ENCODE assay signal across 9 cellular contexts in genomic region chr2:2646312-2647051, GRCh38.
DNase-seq lines count a peak whose midpoint lies in the region; ATAC-seq and TF ChIP-seq lines count a peak whose summit lies in the region.
"Had no signal": no experiment of that assay in that cellular context is flagged by ENCODE, and none has a peak within 500 bp of the region (broad histone marks: within the 10 kb centered on the region; RNA-seq: fewer than 3 reads in every experiment).

No MANE protein-coding gene starts in this region.

- CTCF ChIA-PET in OCI-LY7 (lab: Charles Lee; ENCODE audit: unreplicated experiment): no interaction called here

- H3K27me3 ChIP-seq in Karpas-422 (ENCODE audit: low read length): no peaks in the 10 kb centered on the region

- no peaks in the 10 kb centered on the region for H3K36me3 Mint-ChIP-seq in osteocyte (ENCODE audit: unreplicated experiment)

- no peaks in the 10 kb centered on the region for H3K9me2 ChIP-seq in Karpas-422 (replicated peaks; ENCODE audit: insufficient read depth, low read length)
- no peaks in the 10 kb centered on the region for H3K9me2 ChIP-seq in OCI-LY7 (ENCODE audit: insufficient read depth, low read length)

- H3K27ac ChIP-seq in Karpas-422 (ENCODE audit: low read length) (no peak overlapping the region), OCI-LY7 (ENCODE audit: low read depth, low read length, poor library complexity, severe bottlenecking) (no peak overlapping the region)

- H3K79me2 ChIP-seq in Karpas-422 (ENCODE audit: low read length) (no peaks in the 10 kb centered on the region), OCI-LY7 (ENCODE audit: insufficient read depth, low read depth, low read length) (no peaks in the 10 kb centered on the region)

- no peaks in the 10 kb centered on the region for H4K20me1 ChIP-seq in Karpas-422 (ENCODE audit: insufficient read depth, low read depth, low read length)
- H4K20me1 ChIP-seq in OCI-LY7 (ENCODE audit: insufficient read depth, low read length): no peaks in the 10 kb centered on the region

- H3K9ac ChIP-seq in Karpas-422 (ENCODE audit: low read length): no peak overlapping the region

- POLR2A ChIA-PET in OCI-LY7 (lab: Charles Lee): no interaction called here

- H3K4me3 Mint-ChIP-seq in osteocyte (ENCODE audit: unreplicated experiment): no peak overlapping the region

- H3K4me2 ChIP-seq in Karpas-422 (ENCODE audit: low read depth, low read length, poor library complexity, severe bottlenecking) (no peak overlapping the region), OCI-LY7 (ENCODE audit: low read length) (no peak overlapping the region)

- ATAC-seq in GM18520 (IDR thresholded peaks at IDR 0.05; ENCODE audit: unreplicated experiment): peak; percentile 64
- peak; percentile 77 for ATAC-seq in HG03469 (IDR thresholded peaks at IDR 0.05; ENCODE audit: unreplicated experiment)

- H3K4me1 ChIP-seq in Karpas-422 (ENCODE audit: low read length): no peaks in the 10 kb centered on the region
- no peaks in the 10 kb centered on the region for H3K4me1 ChIP-seq in OCI-LY7 (ENCODE audit: insufficient read depth, low read length, poor library complexity, severe bottlenecking)

- H3K36me3 ChIP-seq in Karpas-422 (ENCODE audit: insufficient read depth, low read length) (no peaks in the 10 kb centered on the region), OCI-LY7 (ENCODE audit: insufficient read depth, low read length) (no peaks in the 10 kb centered on the region)

- no peaks in the 10 kb centered on the region for H3K4me1 Mint-ChIP-seq in osteocyte (ENCODE audit: unreplicated experiment)

- H3K4me3 ChIP-seq in Karpas-422 (ENCODE audit: low read length) (no peak overlapping the region), OCI-LY7 (ENCODE audit: low read depth, low read length, poor library complexity, severe bottlenecking) (no peak overlapping the region)

- BruUV-seq in OCI-LY7 (replicated peaks; lab: Mats Ljungman, UMichigan): no TSS peak

- peak; percentile 36 for DNase-seq in activated T-cell treated with anti-CD3 and anti-CD28 coated beads, Interleukin-2, amount 50 U/mL, for 1 hour
- DNase-seq in osteocyte (ENCODE audit: extremely low spot score, unreplicated experiment) (peak; percentile 23), GM10266 (ENCODE audit: extremely low spot score) (no peak), NCI-H345 (lab: John Stamatoyannopoulos, UW) (no peak), Karpas-422 (no peak), OCI-LY7 (ENCODE audit: low spot score) (no peak)
- DNase-seq: activated CD4-positive, CD25-positive, alpha-beta regulatory T cell had no signal

- no peak overlapping the region for H3K27ac Mint-ChIP-seq in osteocyte (ENCODE audit: unreplicated experiment)

- H3K27me3 Mint-ChIP-seq in osteocyte (ENCODE audit: unreplicated experiment): no peaks in the 10 kb centered on the region

- H3K9me3 ChIP-seq in Karpas-422 (ENCODE audit: low read length): no peaks in the 10 kb centered on the region
- no peaks in the 10 kb centered on the region for H3K9me3 ChIP-seq in OCI-LY7 (ENCODE audit: low read length)

- peaks cover 15% of the 10 kb centered on the region for H3K9me3 Mint-ChIP-seq in osteocyte (ENCODE audit: unreplicated experiment)

- H2AFZ ChIP-seq in Karpas-422 (ENCODE audit: low read length) (no peak overlapping the region), OCI-LY7 (ENCODE audit: low read length) (no peak overlapping the region)

- intact Hi-C loops in OCI-LY7 (cut with micrococcal nuclease; ENCODE audit: unreplicated experiment): no loop called here

- TF ChIP-seq CTCF in osteocyte (IDR thresholded peaks at IDR 0.05) (no peak), GM10266 (IDR thresholded peaks at IDR 0.05; ENCODE audit: control insufficient read depth, insufficient read depth, low read depth, missing control alignments) (no peak), OCI-LY7 (conservative IDR thresholded peaks at IDR 0.05; ENCODE audit: low read length) (no peak)

Comparison
In these comparisons a context has a peak if more than half of its experiments do, and no peak if none do; other contexts are left out.
1. DNase-seq: peak in activated T-cell treated with anti-CD3 and anti-CD28 coated beads, Interleukin-2, amount 50 U/mL, for 1 hour (single experiment) and osteocyte (single experiment); none in GM10266 (single experiment), NCI-H345 (single experiment), Karpas-422 (single experiment) and OCI-LY7 (single experiment).